Comparison of ENCODE assay signal across 22 cellular contexts in the genomic region with DNA sequence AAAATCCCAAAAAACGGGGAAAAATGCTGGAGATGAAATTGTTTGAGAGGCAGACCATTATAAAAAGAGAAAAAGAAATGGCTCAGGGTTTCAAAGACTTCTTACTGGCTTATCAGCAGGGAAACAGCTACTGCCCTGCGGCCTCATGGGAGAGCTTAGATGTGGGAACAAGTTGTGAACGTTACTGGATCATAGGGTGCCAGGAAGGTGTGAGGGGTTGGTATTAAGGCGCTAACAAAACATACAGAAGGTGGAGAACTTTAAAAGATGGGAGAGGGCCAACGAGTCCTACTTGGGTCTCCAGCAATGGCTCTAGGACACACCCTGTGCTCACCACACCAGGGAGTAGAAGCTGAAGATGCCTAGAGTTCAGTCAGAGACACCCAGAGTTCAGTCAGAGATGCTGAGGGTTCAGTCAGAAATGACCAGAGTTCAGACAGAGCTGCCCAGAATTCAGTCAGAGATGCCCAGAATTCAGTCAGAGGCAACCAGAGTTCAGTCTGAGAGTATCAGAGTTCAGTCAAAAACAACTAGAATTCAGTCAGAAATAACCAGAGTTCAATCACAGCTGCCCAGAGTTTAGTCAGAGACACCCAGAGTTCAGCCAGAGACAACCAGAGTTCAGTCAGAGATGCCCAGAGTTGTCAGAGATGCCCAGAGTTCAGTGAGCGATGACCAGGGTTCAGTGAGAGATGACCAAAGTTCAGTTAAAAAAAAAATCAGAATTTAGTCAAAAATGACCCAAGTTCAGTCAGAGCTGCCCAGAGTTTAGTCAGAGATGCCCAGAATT.
DNase-seq lines count a peak whose midpoint lies in the region; ATAC-seq and TF ChIP-seq lines count a peak whose summit lies in the region.
"Had no signal": no experiment of that assay in that cellular context is flagged by ENCODE, and none has a peak within 500 bp of the region (broad histone marks: within the 10 kb centered on the region; RNA-seq: fewer than 3 reads in every experiment).

No MANE protein-coding gene starts in this region.

- no peaks in the 10 kb centered on the region for H3K27me3 Mint-ChIP-seq in T-helper 2 cell treated with Interferon-gamma antibody and Interleukin-4, amounts not matched to agents 5 μg/mL and 100 μg/mL, for 36 hours (ENCODE audit: low read depth)
- no peaks in the 10 kb centered on the region for H3K27me3 Mint-ChIP-seq in stimulated activated naive CD8-positive, alpha-beta T cell treated with anti-CD3 and anti-CD28 coated beads, Interleukin-15, Interleukin-2, amounts not matched to agents 100 ng/mL and 50 ng/mL, for 24 hours
- no peaks in the 10 kb centered on the region for H3K27me3 Mint-ChIP-seq in activated naive CD8-positive, alpha-beta T cell treated with anti-CD3 and anti-CD28 coated beads, Interleukin-2, amount 10 ng/mL, durations not matched to agents 7 days and 5 days

- no peak for DNase-seq in T-helper 2 cell treated with Interferon-gamma antibody and Interleukin-4, amounts not matched to agents 5 μg/mL and 100 μg/mL, for 36 hours (ENCODE audit: low spot score)
- no peak for DNase-seq in T-helper 2 cell
- DNase-seq in stimulated activated naive CD8-positive, alpha-beta T cell treated with anti-CD3 and anti-CD28 coated beads, Interleukin-15, Interleukin-2, amounts not matched to agents 100 U/mL and 50 U/mL, for 24 hours = no peak
- no peak for DNase-seq in activated naive CD8-positive, alpha-beta T cell treated with anti-CD3 and anti-CD28 coated beads, Interleukin-2, amount 10 ng/mL, durations not matched to agents 7 days and 5 days
- no peak for DNase-seq in uterus
- DNase-seq in NCI-H446 (lab: John Stamatoyannopoulos, UW) = no peak
- DNase-seq: 8988T; AML-193; effector CD4-positive, alpha-beta T cell; gastrocnemius medialis; hypothalamus; NCI-H1436; NCI-H524; psoas muscle; T1000 had no signal

- no peaks in the 10 kb centered on the region for H3K36me3 ChIP-seq in uterus
- H3K36me3 ChIP-seq: ascending aorta, gastrocnemius medialis, neutrophil had no signal

- no peak for ATAC-seq in stimulated activated naive CD8-positive, alpha-beta T cell treated with anti-CD3 and anti-CD28 coated beads, Interleukin-15, Interleukin-2, amounts not matched to agents 100 U/mL and 50 U/mL, for 24 hours
- ATAC-seq in activated naive CD8-positive, alpha-beta T cell treated with anti-CD3 and anti-CD28 coated beads, Interleukin-2, amount 10 ng/mL, durations not matched to agents 7 days and 5 days (ENCODE audit: low read depth) = no peak
- no peak for ATAC-seq in HG03457 (IDR thresholded peaks at IDR 0.05; ENCODE audit: unreplicated experiment)
- ATAC-seq: esophagus mucosa, gastrocnemius medialis, HepG2, psoas muscle had no signal

- H3K27me3 ChIP-seq in uterus = no peaks in the 10 kb centered on the region
- H3K27me3 ChIP-seq: ascending aorta, neutrophil had no signal

- POLR2A ChIA-PET in activated naive CD8-positive, alpha-beta T cell treated with anti-CD3 and anti-CD28 coated beads, Interleukin-2, amount 10 ng/mL, durations not matched to agents 7 days and 5 days (lab: Charles Lee) = interaction anchor here (0.5 to 2.3 kb wide), 6 partner anchors 14 to 28 kb away, joined by 3 to 9 read pairs (median 3); no protein-coding TSS in a partner anchor

- no peak overlapping the region for H3K4me3 Mint-ChIP-seq in T-helper 2 cell treated with Interferon-gamma antibody and Interleukin-4, amounts not matched to agents 5 μg/mL and 100 μg/mL, for 36 hours
- peak overlapping the region; percentile 53 for H3K4me3 Mint-ChIP-seq in stimulated activated naive CD8-positive, alpha-beta T cell treated with anti-CD3 and anti-CD28 coated beads, Interleukin-15, Interleukin-2, amounts not matched to agents 100 ng/mL and 50 ng/mL, for 24 hours
- H3K4me3 Mint-ChIP-seq in activated naive CD8-positive, alpha-beta T cell treated with anti-CD3 and anti-CD28 coated beads, Interleukin-2, amount 10 ng/mL, durations not matched to agents 7 days and 5 days = peak overlapping the region; percentile 1
- H3K4me3 Mint-ChIP-seq: type B pancreatic cell had no signal

- no peaks in the 10 kb centered on the region for H3K9me3 ChIP-seq in uterus
- H3K9me3 ChIP-seq: ascending aorta, gastrocnemius medialis, neutrophil, psoas muscle had no signal

- no peak for TF ChIP-seq POLR2A in uterus (IDR thresholded peaks at IDR 0.05)

- peaks cover 63% of the 10 kb centered on the region for H3K4me1 Mint-ChIP-seq in T-helper 2 cell treated with Interferon-gamma antibody and Interleukin-4, amounts not matched to agents 5 μg/mL and 100 μg/mL, for 36 hours (ENCODE audit: low read depth)
- peaks cover 82% of the 10 kb centered on the region for H3K4me1 Mint-ChIP-seq in stimulated activated naive CD8-positive, alpha-beta T cell treated with anti-CD3 and anti-CD28 coated beads, Interleukin-15, Interleukin-2, amounts not matched to agents 100 ng/mL and 50 ng/mL, for 24 hours (ENCODE audit: low read depth)
- H3K4me1 Mint-ChIP-seq in activated naive CD8-positive, alpha-beta T cell treated with anti-CD3 and anti-CD28 coated beads, Interleukin-2, amount 10 ng/mL, durations not matched to agents 7 days and 5 days = peaks cover 66% of the 10 kb centered on the region

- intact Hi-C loops in uterus (cut with DNase I; ENCODE audit: low total_unique reads) = no loop called here

- H3K4me1 ChIP-seq in uterus = no peaks in the 10 kb centered on the region
- H3K4me1 ChIP-seq: ascending aorta, gastrocnemius medialis, psoas muscle had no signal

- peak overlapping the region; percentile 61 for H3K27ac Mint-ChIP-seq in T-helper 2 cell treated with Interferon-gamma antibody and Interleukin-4, amounts not matched to agents 5 μg/mL and 100 μg/mL, for 36 hours
- peak overlapping the region; percentile 95 for H3K27ac Mint-ChIP-seq in stimulated activated naive CD8-positive, alpha-beta T cell treated with anti-CD3 and anti-CD28 coated beads, Interleukin-15, Interleukin-2, amounts not matched to agents 100 ng/mL and 50 ng/mL, for 24 hours
- H3K27ac Mint-ChIP-seq in activated naive CD8-positive, alpha-beta T cell treated with anti-CD3 and anti-CD28 coated beads, Interleukin-2, amount 10 ng/mL, durations not matched to agents 7 days and 5 days = peak overlapping the region; percentile 79
- H3K27ac Mint-ChIP-seq: type B pancreatic cell had no signal

- H3K4me3 ChIP-seq in uterus = no peak overlapping the region
- H3K4me3 ChIP-seq: ascending aorta, gastrocnemius medialis, psoas muscle had no signal

- peaks cover 13% of the 10 kb centered on the region for H3K9me3 Mint-ChIP-seq in T-helper 2 cell treated with Interferon-gamma antibody and Interleukin-4, amounts not matched to agents 5 μg/mL and 100 μg/mL, for 36 hours
- H3K9me3 Mint-ChIP-seq in stimulated activated naive CD8-positive, alpha-beta T cell treated with anti-CD3 and anti-CD28 coated beads, Interleukin-15, Interleukin-2, amounts not matched to agents 100 ng/mL and 50 ng/mL, for 24 hours = no peaks in the 10 kb centered on the region
- no peaks in the 10 kb centered on the region for H3K9me3 Mint-ChIP-seq in activated naive CD8-positive, alpha-beta T cell treated with anti-CD3 and anti-CD28 coated beads, Interleukin-2, amount 10 ng/mL, durations not matched to agents 7 days and 5 days
- H3K9me3 Mint-ChIP-seq: type B pancreatic cell had no signal

- peaks cover 18% of the 10 kb centered on the region for H3K36me3 Mint-ChIP-seq in T-helper 2 cell treated with Interferon-gamma antibody and Interleukin-4, amounts not matched to agents 5 μg/mL and 100 μg/mL, for 36 hours (ENCODE audit: low read depth)
- H3K36me3 Mint-ChIP-seq in stimulated activated naive CD8-positive, alpha-beta T cell treated with anti-CD3 and anti-CD28 coated beads, Interleukin-15, Interleukin-2, amounts not matched to agents 100 ng/mL and 50 ng/mL, for 24 hours (ENCODE audit: low read depth) = peaks cover 10% of the 10 kb centered on the region
- H3K36me3 Mint-ChIP-seq in activated naive CD8-positive, alpha-beta T cell treated with anti-CD3 and anti-CD28 coated beads, Interleukin-2, amount 10 ng/mL, durations not matched to agents 7 days and 5 days = peaks cover 6% of the 10 kb centered on the region
- H3K36me3 Mint-ChIP-seq: type B pancreatic cell had no signal

- no peak overlapping the region for H3K27ac ChIP-seq in uterus
- H3K27ac ChIP-seq: ascending aorta, gastrocnemius medialis, neutrophil, psoas muscle had no signal

- no peak for TF ChIP-seq CTCF in uterus (IDR thresholded peaks at IDR 0.05)
